26 cellular contexts compared by ENCODE assay signal in genomic region chr4:176507845-176508533, GRCh38.
"Had no signal": no experiment of that assay in that cellular context is flagged by ENCODE, and none has a peak within 500 bp of the region (broad histone marks: within the 10 kb centered on the region; RNA-seq: fewer than 3 reads in every experiment).

No MANE protein-coding gene starts in this region.

- DNase-seq: heart right ventricle; kidney; left colon; left lung; naive thymus-derived CD8-positive, alpha-beta T cell; occipital lobe; psoas muscle; right lobe of liver; stimulated activated CD4-positive, alpha-beta T cell treated with anti-CD3 and anti-CD28 coated beads, Interleukin-1b, Interleukin-23, amount 100 ng/mL, for 48 hours; stimulated activated CD4-positive, alpha-beta T cell treated with anti-CD3 and anti-CD28 coated beads, Interleukin-2, amount 100 ng/mL, for 48 hours; stimulated activated naive B cell treated with anti-CD40 and anti-IgM and Interleukin-4, amounts not matched to agents 10 μg/mL and 1 μg/mL and 100 μg/mL, for 72 hours; stimulated activated naive CD8-positive, alpha-beta T cell treated with anti-CD3 and anti-CD28 coated beads, Interleukin-15, Interleukin-2, amounts not matched to agents 100 U/mL and 50 U/mL, for 24 hours; stomach; testis; thyroid gland; transverse colon; upper lobe of right lung had no signal

- H3K9me3 ChIP-seq: neutrophil, psoas muscle, right atrium auricular region, right lobe of liver, stomach, testis, thyroid gland, transverse colon, upper lobe of right lung had no signal

- H3K4me3 Mint-ChIP-seq: naive thymus-derived CD8-positive, alpha-beta T cell; nephron; neural progenitor cell; stimulated activated naive B cell treated with anti-CD40 and anti-IgM and Interleukin-4, amounts not matched to agents 10 μg/mL and 1 μg/mL and 100 μg/mL, for 72 hours had no signal

- H3K9ac ChIP-seq: neural progenitor cell, parathyroid adenoma had no signal

- H3K27ac ChIP-seq: hepatocyte, left lung, neural progenitor cell, neutrophil, parathyroid adenoma, psoas muscle, right atrium auricular region, right lobe of liver, stomach, testis, thyroid gland, transverse colon, upper lobe of right lung had no signal

- FAIRE-seq: kidney, urothelium cell line had no signal

- H3K27me3 ChIP-seq: heart right ventricle, hepatocyte, left lung, neural progenitor cell, neutrophil, right atrium auricular region, right lobe of liver, stomach, testis, thyroid gland, transverse colon, upper lobe of right lung had no signal

- H3K36me3 ChIP-seq: heart right ventricle, left lung, neural progenitor cell, neutrophil, right atrium auricular region, right lobe of liver, stomach, thyroid gland, transverse colon, upper lobe of right lung had no signal

- H3K4me1 ChIP-seq: left lung, neural progenitor cell, parathyroid adenoma, psoas muscle, right atrium auricular region, right lobe of liver, stomach, testis, thyroid gland, transverse colon, upper lobe of right lung had no signal

- H3K4me3 ChIP-seq: heart right ventricle, hepatocyte, left lung, lung, neural progenitor cell, psoas muscle, right atrium auricular region, right lobe of liver, smooth muscle cell, stomach, testis, thyroid gland, transverse colon, upper lobe of right lung had no signal

- H3K36me3 Mint-ChIP-seq: neural progenitor cell; stimulated activated naive B cell treated with anti-CD40 and anti-IgM and Interleukin-4, amounts not matched to agents 10 μg/mL and 1 μg/mL and 100 μg/mL, for 72 hours had no signal

- H3K4me2 ChIP-seq: hepatocyte, neural progenitor cell, smooth muscle cell had no signal

- H2AFZ ChIP-seq: hepatocyte, neural progenitor cell, parathyroid adenoma had no signal

- H3K79me2 ChIP-seq: hepatocyte, parathyroid adenoma had no signal

- H3K4me1 Mint-ChIP-seq: naive thymus-derived CD8-positive, alpha-beta T cell; nephron; neural progenitor cell; stimulated activated naive B cell treated with anti-CD40 and anti-IgM and Interleukin-4, amounts not matched to agents 10 μg/mL and 1 μg/mL and 100 μg/mL, for 72 hours had no signal

- H3K27ac Mint-ChIP-seq: naive thymus-derived CD8-positive, alpha-beta T cell; nephron; neural progenitor cell; stimulated activated naive B cell treated with anti-CD40 and anti-IgM and Interleukin-4, amounts not matched to agents 10 μg/mL and 1 μg/mL and 100 μg/mL, for 72 hours had no signal

- H3K27me3 Mint-ChIP-seq: stimulated activated naive B cell treated with anti-CD40 and anti-IgM and Interleukin-4, amounts not matched to agents 10 μg/mL and 1 μg/mL and 100 μg/mL, for 72 hours had no signal

- H3K9me3 Mint-ChIP-seq: stimulated activated naive B cell treated with anti-CD40 and anti-IgM and Interleukin-4, amounts not matched to agents 10 μg/mL and 1 μg/mL and 100 μg/mL, for 72 hours had no signal
